ENCODE assay signal across 7 cellular contexts in genomic region chr4:113468165-113469022, GRCh38.
DNase-seq lines count a peak whose midpoint lies in the region; ATAC-seq lines count a peak whose summit lies in the region.

No MANE protein-coding gene starts in this region.

- H3K27ac ChIP-seq in duodenal mucosa (ENCODE audit: low read depth, low read length) (peak overlapping the region; percentile 54), subcutaneous abdominal adipose tissue (ENCODE audit: low read depth, low read length) (peak overlapping the region; percentile 99)

- ATAC-seq in HG03460 (IDR thresholded peaks at IDR 0.05; ENCODE audit: unreplicated experiment) = no peak

- H3K4me1 ChIP-seq in duodenal mucosa (ENCODE audit: control insufficient read depth in 1 of 2, insufficient read depth in 2 of 2, low read length in 2 of 2) (peaks cover 0 to 10% of the 10 kb centered on the region in 2 donors), subcutaneous abdominal adipose tissue (ENCODE audit: control insufficient read depth in 5 of 5, insufficient read depth in 5 of 5, low read length in 5 of 5) (peaks cover 0 to 24% (median 15%) of the 10 kb centered on the region in 5 donors)

- H3K9ac ChIP-seq in duodenal mucosa (ENCODE audit: low read depth in 1 of 2, low read length in 2 of 2) = no peak overlapping the region
- H3K9ac ChIP-seq in subcutaneous abdominal adipose tissue (ENCODE audit: low read length in 5 of 5) = peak overlapping the region; percentile 58 to 79 (median 62)

- H3K36me3 ChIP-seq in duodenal mucosa (ENCODE audit: control insufficient read depth in 1 of 2, insufficient read depth in 2 of 2, low read length in 2 of 2) = peaks cover 0 to 14% of the 10 kb centered on the region in 2 donors
- peaks cover 5 to 9% (median 5%) of the 10 kb centered on the region in 5 donors for H3K36me3 ChIP-seq in subcutaneous abdominal adipose tissue (ENCODE audit: control insufficient read depth in 5 of 5, insufficient read depth in 5 of 5, low read length in 5 of 5)

- no peaks in the 10 kb centered on the region for H3K9me3 ChIP-seq in duodenal mucosa (ENCODE audit: control insufficient read depth in 1 of 2, low read length in 2 of 2)
- H3K9me3 ChIP-seq in subcutaneous abdominal adipose tissue (ENCODE audit: control insufficient read depth in 5 of 5, low read length in 5 of 5) = no peaks in the 10 kb centered on the region

- H3K4me3 ChIP-seq in duodenal mucosa (ENCODE audit: low read depth in 1 of 2, low read length in 2 of 2) (no peak overlapping the region), subcutaneous abdominal adipose tissue (ENCODE audit: low read depth in 1 of 5, low read length in 5 of 5) (peak overlapping the region in 1 of 5 donors; percentile 24)

- DNase-seq in HCEC 1CT (peak; percentile 98), SIG-M5 treated with dmso at 0.1 percent for 504 hours (lab: John Stamatoyannopoulos, UW; ENCODE audit: unreplicated experiment) (peak; percentile 51), lung microvascular endothelial cell (ENCODE audit: low read depth in 2 of 2) (peak; percentile 98 to 100), NAMALWA (ENCODE audit: low spot score) (no peak)

- H3K27me3 ChIP-seq in duodenal mucosa (ENCODE audit: control insufficient read depth in 1 of 2, insufficient read depth in 2 of 2, low read length in 2 of 2) = no peaks in the 10 kb centered on the region
- no peaks in the 10 kb centered on the region for H3K27me3 ChIP-seq in subcutaneous abdominal adipose tissue (ENCODE audit: control insufficient read depth in 5 of 5, insufficient read depth in 4 of 5, low read length in 5 of 5)

Comparison
In these comparisons a context has a peak if more than half of its experiments do, and no peak if none do; other contexts are left out.
1. H3K9ac ChIP-seq: peak in subcutaneous abdominal adipose tissue (5 of 5); none in duodenal mucosa (0 of 2).